Comparison of ENCODE assay signal across 17 cellular contexts in the genomic region with DNA sequence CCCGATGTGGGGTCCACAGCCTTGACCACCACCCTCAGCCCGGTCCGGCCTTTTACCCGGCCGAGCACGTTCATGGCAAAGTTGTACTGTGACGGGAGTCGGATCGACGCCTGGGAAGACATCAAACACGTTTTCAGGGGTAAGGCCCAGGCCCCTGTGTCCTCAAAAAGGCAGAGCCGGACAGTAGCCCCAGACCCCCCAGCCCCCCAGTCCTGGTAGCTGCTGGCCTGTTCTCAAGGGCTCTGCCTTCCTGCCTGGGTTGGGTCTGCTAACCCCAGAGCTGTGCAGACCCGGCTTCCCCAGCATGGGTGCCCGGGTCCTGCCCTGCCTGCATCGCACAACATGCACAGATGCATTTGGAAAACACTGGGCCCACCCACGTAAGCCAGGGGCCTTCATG.
A peak's percentile ranks its signal among the peaks of the same experiment; 100 is the strongest.
DNase-seq lines count a peak whose midpoint lies in the region; ATAC-seq and TF ChIP-seq lines count a peak whose summit lies in the region.
"Had no signal": no experiment of that assay in that cellular context is flagged by ENCODE, and none has a peak within 500 bp of the region (broad histone marks: within the 10 kb centered on the region; RNA-seq: fewer than 3 reads in every experiment).

No MANE protein-coding gene starts in this region.

- H3K4me2 ChIP-seq in DOHH2 (ENCODE audit: low read length) (peak overlapping the region; percentile 67), OCI-LY7 (ENCODE audit: low read length) (peak overlapping the region; percentile 84)
- H3K4me2 ChIP-seq: PC-9 had no signal

- peak overlapping the region; percentile 41 for H3K4me3 ChIP-seq in DOHH2 (ENCODE audit: low read length)
- no peak overlapping the region for H3K4me3 ChIP-seq in OCI-LY7 (ENCODE audit: low read depth, low read length, poor library complexity, severe bottlenecking)
- H3K4me3 ChIP-seq: PC-9, SJCRH30 had no signal

- H3K79me2 ChIP-seq in DOHH2 (ENCODE audit: control insufficient read depth, low read length), result peaks cover 13% of the 10 kb centered on the region
- H3K79me2 ChIP-seq in OCI-LY7 (ENCODE audit: insufficient read depth, low read depth, low read length), result 0 out of 2 replicates have a peak, but pooled peaks cover 3% of the 10 kb centered on the region

- peaks cover 99% of the 10 kb centered on the region for H3K36me3 Mint-ChIP-seq in activated T-cell treated with anti-CD3 and anti-CD28 coated beads, Interleukin-2, amount 50 U/mL, for 24 hours (ENCODE audit: low read depth)
- peaks cover 78% of the 10 kb centered on the region for H3K36me3 Mint-ChIP-seq in stimulated activated memory B cell treated with anti-CD40 and anti-IgM and Interleukin-4, amounts not matched to agents 10 μg/mL and 1 μg/mL and 100 μg/mL, for 72 hours

- intact Hi-C loops in OCI-LY7 (cut with micrococcal nuclease; ENCODE audit: unreplicated experiment), result loop anchor here (10.0 kb wide), 1 partner anchor 789 kb away; a partner anchor contains a TSS

- peaks cover 99% of the 10 kb centered on the region for H3K4me1 ChIP-seq in DOHH2 (ENCODE audit: control insufficient read depth, low read length)
- H3K4me1 ChIP-seq in OCI-LY7 (ENCODE audit: insufficient read depth, low read length, poor library complexity, severe bottlenecking), result peaks cover 83% of the 10 kb centered on the region
- H3K4me1 ChIP-seq: SJCRH30 had no signal

- no peak for DNase-seq in activated T-cell treated with anti-CD3 and anti-CD28 coated beads, Interleukin-2, amount 50 U/mL, for 24 hours
- no peak for DNase-seq in activated T-cell treated with anti-CD3 and anti-CD28 coated beads, Interleukin-2, amount 50 U/mL, for 1 hour
- DNase-seq in OCI-LY7 (ENCODE audit: low spot score), result no peak
- DNase-seq: GF-D8, HCEC 1CT, NCI-H1105 treated with DMSO at 0.1 percent for 48 hours, NCI-H1694, NCI-H2107, NCI-H774, PC-9, SJCRH30 had no signal

- H3K9me2 ChIP-seq in DOHH2 (replicated peaks; ENCODE audit: control insufficient read depth, low read length), result no peaks in the 10 kb centered on the region
- no peaks in the 10 kb centered on the region for H3K9me2 ChIP-seq in OCI-LY7 (ENCODE audit: insufficient read depth, low read length)

- H3K4me1 Mint-ChIP-seq in activated T-cell treated with anti-CD3 and anti-CD28 coated beads, Interleukin-2, amount 50 U/mL, for 24 hours (ENCODE audit: low read depth), result no peaks in the 10 kb centered on the region
- peaks cover 65% of the 10 kb centered on the region for H3K4me1 Mint-ChIP-seq in stimulated activated memory B cell treated with anti-CD40 and anti-IgM and Interleukin-4, amounts not matched to agents 10 μg/mL and 1 μg/mL and 100 μg/mL, for 72 hours

- no peaks in the 10 kb centered on the region for H4K20me1 ChIP-seq in DOHH2 (ENCODE audit: control insufficient read depth, insufficient read depth, low read depth, low read length)
- H4K20me1 ChIP-seq in OCI-LY7 (ENCODE audit: insufficient read depth, low read length), result peaks cover 11% of the 10 kb centered on the region; the same call in 1 of the 2 replicates

- H3K9me3 ChIP-seq in DOHH2 (ENCODE audit: control insufficient read depth, insufficient read depth, low read length), result no peaks in the 10 kb centered on the region
- no peaks in the 10 kb centered on the region for H3K9me3 ChIP-seq in OCI-LY7 (ENCODE audit: low read length)
- H3K9me3 ChIP-seq: SJCRH30 had no signal

- peaks cover 94% of the 10 kb centered on the region for H3K36me3 ChIP-seq in DOHH2 (ENCODE audit: control insufficient read depth, low read length)
- H3K36me3 ChIP-seq in OCI-LY7 (ENCODE audit: insufficient read depth, low read length), result peaks cover 95% of the 10 kb centered on the region
- H3K36me3 ChIP-seq: SJCRH30 had no signal

- H2AFZ ChIP-seq in OCI-LY7 (ENCODE audit: low read length), result no peak overlapping the region
- H2AFZ ChIP-seq: PC-9 had no signal

- ATAC-seq in stimulated activated memory B cell treated with anti-CD40 and anti-IgM and Interleukin-4, amounts not matched to agents 10 μg/mL and 1 μg/mL and 100 μg/mL, for 72 hours, result no peak
- ATAC-seq in HG03469 (IDR thresholded peaks at IDR 0.05; ENCODE audit: unreplicated experiment) (no peak), HG03135 (IDR thresholded peaks at IDR 0.05; ENCODE audit: unreplicated experiment) (no peak)

- H3K27me3 Mint-ChIP-seq in activated T-cell treated with anti-CD3 and anti-CD28 coated beads, Interleukin-2, amount 50 U/mL, for 24 hours, result no peaks in the 10 kb centered on the region
- no peaks in the 10 kb centered on the region for H3K27me3 Mint-ChIP-seq in stimulated activated memory B cell treated with anti-CD40 and anti-IgM and Interleukin-4, amounts not matched to agents 10 μg/mL and 1 μg/mL and 100 μg/mL, for 72 hours
- H3K27me3 Mint-ChIP-seq: IgD-negative memory B cell had no signal

- no TSS peak for BruUV-seq in OCI-LY7 (replicated peaks; lab: Mats Ljungman, UMichigan)

- no peaks in the 10 kb centered on the region for H3K27me3 ChIP-seq in DOHH2 (ENCODE audit: control insufficient read depth, low read length)

- CTCF ChIA-PET in OCI-LY7 (lab: Charles Lee; ENCODE audit: unreplicated experiment), result no interaction called here

- H3K4me3 Mint-ChIP-seq in activated T-cell treated with anti-CD3 and anti-CD28 coated beads, Interleukin-2, amount 50 U/mL, for 24 hours, result no peak overlapping the region
- no peak overlapping the region for H3K4me3 Mint-ChIP-seq in stimulated activated memory B cell treated with anti-CD40 and anti-IgM and Interleukin-4, amounts not matched to agents 10 μg/mL and 1 μg/mL and 100 μg/mL, for 72 hours

- TF ChIP-seq CTCF in DOHH2 (IDR thresholded peaks at IDR 0.05; ENCODE audit: low read depth, low read length, poor library complexity, severe bottlenecking) (no peak), OCI-LY7 (conservative IDR thresholded peaks at IDR 0.05; ENCODE audit: low read length) (no peak)

- POLR2A ChIA-PET in OCI-LY7 (lab: Charles Lee), result interaction anchor here (0.7 to 1.0 kb wide), 2 partner anchors 10 to 82 kb away, joined by 3 read pairs; no protein-coding TSS in a partner anchor

- H3K27ac Mint-ChIP-seq in activated T-cell treated with anti-CD3 and anti-CD28 coated beads, Interleukin-2, amount 50 U/mL, for 24 hours, result peak overlapping the region; percentile 66
- peak overlapping the region; percentile 88 for H3K27ac Mint-ChIP-seq in stimulated activated memory B cell treated with anti-CD40 and anti-IgM and Interleukin-4, amounts not matched to agents 10 μg/mL and 1 μg/mL and 100 μg/mL, for 72 hours

- no peaks in the 10 kb centered on the region for H3K9me3 Mint-ChIP-seq in activated T-cell treated with anti-CD3 and anti-CD28 coated beads, Interleukin-2, amount 50 U/mL, for 24 hours
- H3K9me3 Mint-ChIP-seq in stimulated activated memory B cell treated with anti-CD40 and anti-IgM and Interleukin-4, amounts not matched to agents 10 μg/mL and 1 μg/mL and 100 μg/mL, for 72 hours, result no peaks in the 10 kb centered on the region
- H3K9me3 Mint-ChIP-seq: IgD-negative memory B cell had no signal

- peaks cover 43% of the 10 kb centered on the region for H3F3A ChIP-seq in DOHH2 (ENCODE audit: control insufficient read depth, insufficient read depth)

- H3K27ac ChIP-seq in DOHH2 (ENCODE audit: low read depth, low read length) (peak overlapping the region; percentile 93), OCI-LY7 (ENCODE audit: low read depth, low read length, poor library complexity, severe bottlenecking) (no peak overlapping the region)
- H3K27ac ChIP-seq: PC-9, RWPE1, SJCRH30 had no signal
